17 cellular contexts compared by ENCODE assay signal in the genomic region with DNA sequence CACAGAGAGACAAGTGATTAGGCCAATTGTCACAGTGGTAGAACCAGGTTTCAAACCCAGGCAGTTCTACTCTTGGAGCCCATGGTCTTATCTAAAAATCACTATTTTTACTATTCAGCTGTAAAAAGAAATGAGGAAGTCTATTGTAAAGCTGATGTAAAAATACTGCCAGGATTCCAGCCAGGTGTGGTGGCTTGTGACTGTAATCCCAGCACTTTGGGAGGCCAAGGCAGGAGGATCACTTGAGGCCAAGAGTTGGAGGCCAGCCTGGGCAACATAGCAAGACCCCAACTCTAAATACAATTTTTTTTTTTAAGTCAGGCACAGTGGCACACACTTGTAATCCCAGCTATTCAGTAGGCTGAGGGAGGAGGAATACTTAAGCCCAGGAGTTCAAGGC. TPM values are rescaled to one million over a fixed set of nuclear protein-coding genes. Genes with fewer than 3 reads are reported as not detected.
A peak's percentile ranks its signal among the peaks of the same experiment; 100 is the strongest.
DNase-seq lines count a peak whose midpoint lies in the region; ATAC-seq, FAIRE-seq and TF ChIP-seq lines count a peak whose summit lies in the region.
"Had no signal": no experiment of that assay in that cellular context is flagged by ENCODE, and none has a peak within 500 bp of the region (broad histone marks: within the 10 kb centered on the region; RNA-seq: fewer than 3 reads in every experiment).

No MANE protein-coding gene starts in this region.

- H3K79me2 ChIP-seq in DOHH2 (ENCODE audit: control insufficient read depth, low read length): no peaks in the 10 kb centered on the region
- no peaks in the 10 kb centered on the region for H3K79me2 ChIP-seq in H1 (ENCODE audit: control insufficient read depth in 1 of 2, insufficient read depth in 2 of 2, low read length in 2 of 2)

- H3K4me2 ChIP-seq in BLaER1: peak overlapping the region; percentile 45
- H3K4me2 ChIP-seq in DOHH2 (ENCODE audit: low read length): 0 out of 2 replicates have a peak overlapping the region, but pooled peaks have one; percentile 11
- H3K4me2 ChIP-seq in H1 (ENCODE audit: insufficient read depth in 1 of 2, low read depth in 2 of 2, low read length in 2 of 2): no peak overlapping the region
- H3K4me2 ChIP-seq: A549 had no signal

- no peak overlapping the region for H4K91ac ChIP-seq in H1 (replicated peaks; ENCODE audit: insufficient read length, low read length)

- H2BK15ac ChIP-seq in H1 (ENCODE audit: low read length): no peak overlapping the region

- no peak overlapping the region for H3K27ac Mint-ChIP-seq in Calu3 (ENCODE audit: unreplicated experiment)
- H3K27ac Mint-ChIP-seq: CD14-positive monocyte; CD8-positive, alpha-beta T cell had no signal

- no peaks in the 10 kb centered on the region for H3K9me3 Mint-ChIP-seq in Calu3 (ENCODE audit: low read depth, unreplicated experiment)
- H3K9me3 Mint-ChIP-seq: CD14-positive monocyte; CD8-positive, alpha-beta T cell had no signal

- intact Hi-C loops in Calu3 (cut with micrococcal nuclease; ENCODE audit: unreplicated experiment): no loop called here

- H3K4me3 ChIP-seq in BLaER1: no peak overlapping the region
- H3K4me3 ChIP-seq in DOHH2 (ENCODE audit: low read length): no peak overlapping the region
- no peak overlapping the region; a peak in 1 of 8 replicates for H3K4me3 ChIP-seq in H1 (ENCODE audit: extremely low read depth in 1 of 4, insufficient read depth in 2 of 4, low read depth in 3 of 4, low read length in 4 of 4)
- H3K4me3 ChIP-seq: A549 had no signal

- POLR2A ChIA-PET in H1 (lab: Charles Lee; ENCODE audit: partially characterized antibody): no interaction called here

- H3K36me3 Mint-ChIP-seq in Calu3 (ENCODE audit: insufficient read depth, unreplicated experiment): no peaks in the 10 kb centered on the region
- H3K36me3 Mint-ChIP-seq: CD8-positive, alpha-beta T cell had no signal

- CTCF ChIA-PET in H1 (lab: Charles Lee; ENCODE audit: partially characterized antibody) (interaction anchor here (0.7 to 1.6 kb wide), 2 partner anchors 13 to 191 kb away, joined by 3 to 4 read pairs; no protein-coding TSS in a partner anchor), Calu3 (lab: Charles Lee) (no interaction called here)

- TF ChIP-seq RAD21 in H1 (IDR thresholded peaks at IDR 0.05 in 1 of 2, conservative IDR thresholded peaks at IDR 0.05 in 1 of 2; ENCODE audit: low read depth in 2 of 2, low read length in 2 of 2): no peak

- H2AK5ac ChIP-seq in H1 (ENCODE audit: low read depth, low read length): no peak overlapping the region

- no peak for TF ChIP-seq POLR2A in H1 (IDR thresholded peaks at IDR 0.05; ENCODE audit: control extremely low read depth in 1 of 2, low read depth in 2 of 2, low read length in 2 of 2)

- H4K20me1 ChIP-seq in BLaER1 (no peaks in the 10 kb centered on the region), DOHH2 (ENCODE audit: control insufficient read depth, insufficient read depth, low read depth, low read length) (no peaks in the 10 kb centered on the region), H1 (replicated peaks in 1 of 2; ENCODE audit: control insufficient read depth in 1 of 2, insufficient read depth in 2 of 2, low read length in 2 of 2) (peaks cover 0 to 2% of the 10 kb centered on the region in 2 experiments)

- no peaks in the 10 kb centered on the region for H3K23me2 ChIP-seq in H1 (ENCODE audit: low read depth, low read length)

- H4K5ac ChIP-seq in H1 (ENCODE audit: insufficient read length, low read depth, low read length): no peak overlapping the region

- H3K14ac ChIP-seq in H1 (ENCODE audit: insufficient read length): no peak overlapping the region

- H2BK120ac ChIP-seq in H1 (replicated peaks; ENCODE audit: low read depth, low read length): no peak overlapping the region

- H3K4me1 ChIP-seq in BLaER1 (peaks cover 57% of the 10 kb centered on the region), DOHH2 (ENCODE audit: control insufficient read depth, low read length) (peaks cover 23% of the 10 kb centered on the region), H1 (replicated peaks in 1 of 4; ENCODE audit: control insufficient read depth in 3 of 4, insufficient read depth in 4 of 4, low read length in 3 of 4) (no peaks in the 10 kb centered on the region)
- H3K4me1 ChIP-seq: A549, BE2C had no signal

- H3K27ac ChIP-seq in BLaER1: 0 out of 2 replicates have a peak overlapping the region, but pooled peaks have one; percentile 19
- H3K27ac ChIP-seq in DOHH2 (ENCODE audit: low read depth, low read length): no peak overlapping the region
- no peak overlapping the region for H3K27ac ChIP-seq in H1 (ENCODE audit: low read depth, low read length)
- H3K27ac ChIP-seq: A549 had no signal

- no peak overlapping the region for H3K56ac ChIP-seq in H1 (replicated peaks; ENCODE audit: insufficient read length, low read depth, low read length)

- H3K9me3 ChIP-seq in BLaER1 (no peaks in the 10 kb centered on the region), DOHH2 (ENCODE audit: control insufficient read depth, insufficient read depth, low read length) (no peaks in the 10 kb centered on the region), H1 (ENCODE audit: insufficient read depth in 2 of 2, low read depth in 1 of 2, low read length in 1 of 2) (no peaks in the 10 kb centered on the region)
- H3K9me3 ChIP-seq: A549, BE2C had no signal

- no peak overlapping the region for H2BK20ac ChIP-seq in H1 (ENCODE audit: low read length)

- H3K27me3 ChIP-seq in BLaER1 (no peaks in the 10 kb centered on the region), DOHH2 (ENCODE audit: control insufficient read depth, low read length) (peaks cover 8% of the 10 kb centered on the region), H1 (replicated peaks in 1 of 4; ENCODE audit: control insufficient read depth in 3 of 4, extremely low read depth in 1 of 4, insufficient read depth in 3 of 4, low read length in 3 of 4) (no peaks in the 10 kb centered on the region)
- H3K27me3 ChIP-seq: BE2C had no signal

- DNase-seq in OCI-M1 (lab: John Stamatoyannopoulos, UW) (peak; percentile 17), H1 (ENCODE audit: low read depth in 1 of 2, low spot score in 2 of 2) (no peak), Calu3 (no peak), NCI-H1105 (lab: John Stamatoyannopoulos, UW) (no peak)
- DNase-seq: BE2C; CD8-positive, alpha-beta T cell; COR-L47; HCEC 1CT; IMR-90; KG1 had no signal

- no peak overlapping the region for H2BK5ac ChIP-seq in H1 (ENCODE audit: low read depth, low read length)

- H3K4ac ChIP-seq in H1 (replicated peaks; ENCODE audit: insufficient read length, low read depth, low read length): no peak overlapping the region

- no peaks in the 10 kb centered on the region for H3K79me1 ChIP-seq in H1 (ENCODE audit: low read depth, low read length)

- H4K8ac ChIP-seq in H1 (ENCODE audit: extremely low read depth, insufficient read depth, low read length): no peak overlapping the region

- no peak overlapping the region for H3K18ac ChIP-seq in H1 (ENCODE audit: extremely low read depth, low read length)

- H3K9me2 ChIP-seq in DOHH2 (replicated peaks; ENCODE audit: control insufficient read depth, low read length): no peaks in the 10 kb centered on the region

- no peak for FAIRE-seq in H1 (lab: Jason Lieb, UNC)
- FAIRE-seq: A549, GM12892, GM19239 had no signal

- no peak overlapping the region for H2AFZ ChIP-seq in H1 (ENCODE audit: low read length)

- no peaks in the 10 kb centered on the region for H3K27me3 Mint-ChIP-seq in Calu3 (ENCODE audit: unreplicated experiment)

- no peak overlapping the region for H3K23ac ChIP-seq in H1 (ENCODE audit: insufficient read length)

- H3K36me3 ChIP-seq in BLaER1 (peaks cover under 1% of the 10 kb centered on the region; the same call in 1 of the 2 replicates), DOHH2 (ENCODE audit: control insufficient read depth, low read length) (no peaks in the 10 kb centered on the region), H1 (ENCODE audit: control insufficient read depth in 2 of 4, insufficient read depth in 4 of 4, low read length in 3 of 4) (no peaks in the 10 kb centered on the region)
- H3K36me3 ChIP-seq: BE2C had no signal

- no peak for ATAC-seq in GM19452 (IDR thresholded peaks at IDR 0.05; ENCODE audit: unreplicated experiment)
- ATAC-seq: A549; CD8-positive, alpha-beta T cell had no signal

- no TSS peak for BruUV-seq in Calu3 (replicated peaks; lab: Mats Ljungman, UMichigan)

- no peak overlapping the region for H3K9ac ChIP-seq in BLaER1
- no peak overlapping the region for H3K9ac ChIP-seq in H1 (replicated peaks in 1 of 4; ENCODE audit: extremely low read depth in 1 of 4, low read depth in 3 of 4, low read length in 3 of 4)

- no peak overlapping the region for H3K4me3 Mint-ChIP-seq in Calu3 (ENCODE audit: low read depth, unreplicated experiment)
- H3K4me3 Mint-ChIP-seq: CD14-positive monocyte; CD8-positive, alpha-beta T cell had no signal

- TF ChIP-seq EP300 in H1 (IDR thresholded peaks at IDR 0.05; ENCODE audit: borderline replicate concordance in 1 of 2, low read depth in 2 of 2, low read length in 2 of 2): no peak

- H3F3A ChIP-seq in DOHH2 (ENCODE audit: control insufficient read depth, insufficient read depth): 0 out of 2 replicates have a peak, but pooled peaks cover 6% of the 10 kb centered on the region

- no peak for TF ChIP-seq CTCF in DOHH2 (IDR thresholded peaks at IDR 0.05; ENCODE audit: low read depth, low read length, poor library complexity, severe bottlenecking)
- no peak for TF ChIP-seq CTCF in H1 (IDR thresholded peaks at IDR 0.05; ENCODE audit: control extremely low read depth in 1 of 3, insufficient read depth in 1 of 3, low read depth in 1 of 3, low read length in 3 of 3)
- no peak for TF ChIP-seq CTCF in Calu3 (IDR thresholded peaks at IDR 0.05; ENCODE audit: unreplicated experiment)

- no peaks in the 10 kb centered on the region for H3K4me1 Mint-ChIP-seq in Calu3 (ENCODE audit: low read depth, unreplicated experiment)

- H2BK12ac ChIP-seq in H1 (ENCODE audit: low read depth, low read length): no peak overlapping the region

TF ChIP-seq in H1, 55 proteins besides CTCF, POLR2A, EP300 and RAD21 (continues in another document):
- TF ChIP-seq BACH1 (IDR thresholded peaks at IDR 0.05; ENCODE audit: low read length) (no peak), SIX5 (IDR thresholded peaks at IDR 0.05; ENCODE audit: low read depth, low read length) (no peak), KDM1A (IDR thresholded peaks at IDR 0.05; ENCODE audit: borderline replicate concordance, low read length) (0 out of 2 replicates have a peak, but pooled peaks have one; percentile 48), RNF2 (IDR thresholded peaks at IDR 0.05; ENCODE audit: borderline replicate concordance, low read depth, low read length, missing control alignments, poor library complexity, severe bottlenecking) (no peak), SP1 (IDR thresholded peaks at IDR 0.05; ENCODE audit: low read depth, low read length) (no peak)

RNA-seq across cellular contexts. Expression of a gene that starts 40.4 kb away (rescaled TPM):
- 93.0 and 108 TPM in 2 replicates for total RNA-seq in H1 (2021; fragmentation: NEBNext Ultra II Directional; extraction: Animal tissue kit (Norgen Biotek cat#: 25700))
- 49.8 and 51.8 TPM in 2 replicates for polyA plus RNA-seq in H1 (2011; rRNA removed)
- 46.9 TPM for polyA plus RNA-seq in H1 (2011; cell fraction: cytosol; rRNA removed)
- polyA plus RNA-seq in H1 (2011; cell fraction: nucleus; rRNA removed): 82.4 TPM
- 45.1 to 56.3 TPM (median 52.4 TPM) in 4 replicates for polyA plus RNA-seq in H1 (2012, experiment 1 of 2)
- 7.2 TPM for polyA plus RNA-seq in H1 (2012, experiment 2 of 2)
- 39.9 TPM for polyA plus RNA-seq in H1 (2013, experiment 1 of 2)
- 36.5 TPM for polyA plus RNA-seq in H1 (2013, experiment 2 of 2)
- polyA minus RNA-seq in H1 (2011; rRNA and poly(A)+ RNA removed): 114 and 116 TPM in 2 replicates
- polyA minus RNA-seq in H1 (2011; cell fraction: cytosol; rRNA and poly(A)+ RNA removed): 59.2 TPM
- polyA minus RNA-seq in H1 (2011; cell fraction: nucleus; rRNA and poly(A)+ RNA removed): 67.7 TPM
- total RNA-seq in Calu3 (2022): 8.3 and 10.7 TPM in 2 replicates

Comparison
In these comparisons a context has a peak if more than half of its experiments do, and no peak if none do; other contexts are left out.
1. H3K4me2 ChIP-seq: peak in BLaER1 (single experiment) and DOHH2 (single experiment); none in H1 (0 of 2).